ENCODE assay signal across 8 cellular contexts in genomic region chr13:81872581-81872980, GRCh38.
DNase-seq lines count a peak whose midpoint lies in the region; ATAC-seq, FAIRE-seq and TF ChIP-seq lines count a peak whose summit lies in the region.
"Had no signal": no experiment of that assay in that cellular context is flagged by ENCODE, and none has a peak within 500 bp of the region (broad histone marks: within the 10 kb centered on the region; RNA-seq: fewer than 3 reads in every experiment).

No MANE protein-coding gene starts in this region.

- H3K36me3 ChIP-seq in astrocyte (ENCODE audit: insufficient read depth, low read length), result no peaks in the 10 kb centered on the region

- no peaks in the 10 kb centered on the region for H3K79me2 ChIP-seq in astrocyte (ENCODE audit: insufficient read depth, low read length)

- no peaks in the 10 kb centered on the region for H3K4me1 ChIP-seq in astrocyte (ENCODE audit: insufficient read depth, low read length)

- H3K4me1 Mint-ChIP-seq in astrocyte (ENCODE audit: low read depth, unreplicated experiment), result peaks cover 5% of the 10 kb centered on the region
- peaks cover 23% of the 10 kb centered on the region for H3K4me1 Mint-ChIP-seq in progenitor cell of endocrine pancreas (ENCODE audit: low read depth)
- H3K4me1 Mint-ChIP-seq in activated T-cell treated with anti-CD3 and anti-CD28 coated beads, Interleukin-2, amount 50 U/mL, for 24 hours (ENCODE audit: low read depth), result no peaks in the 10 kb centered on the region

- H3K9ac ChIP-seq in astrocyte (ENCODE audit: low read length), result no peak overlapping the region

- H2AFZ ChIP-seq in astrocyte (ENCODE audit: low read depth, low read length), result no peak overlapping the region

- no peak for FAIRE-seq in astrocyte (lab: Jason Lieb, UNC)

- H4K20me1 ChIP-seq in astrocyte (ENCODE audit: insufficient read depth, low read length), result no peaks in the 10 kb centered on the region

- no peaks in the 10 kb centered on the region for H3K9me3 ChIP-seq in astrocyte (ENCODE audit: insufficient read depth, low read depth, low read length)

- no peaks in the 10 kb centered on the region for H3K27me3 ChIP-seq in astrocyte (ENCODE audit: insufficient read depth, low read length)

- H3K27ac Mint-ChIP-seq in astrocyte (ENCODE audit: unreplicated experiment) (no peak overlapping the region), progenitor cell of endocrine pancreas (no peak overlapping the region)
- H3K27ac Mint-ChIP-seq in activated T-cell treated with anti-CD3 and anti-CD28 coated beads, Interleukin-2, amount 50 U/mL, for 24 hours, result no peak overlapping the region
- H3K27ac Mint-ChIP-seq: activated naive CD8-positive, alpha-beta T cell had no signal

- no peak overlapping the region for H3K4me3 Mint-ChIP-seq in astrocyte (ENCODE audit: unreplicated experiment)
- no peak overlapping the region for H3K4me3 Mint-ChIP-seq in progenitor cell of endocrine pancreas (ENCODE audit: low read depth)
- H3K4me3 Mint-ChIP-seq in activated T-cell treated with anti-CD3 and anti-CD28 coated beads, Interleukin-2, amount 50 U/mL, for 24 hours, result no peak overlapping the region
- H3K4me3 Mint-ChIP-seq: activated naive CD8-positive, alpha-beta T cell had no signal

- no peak overlapping the region for H3K27ac ChIP-seq in astrocyte (ENCODE audit: low read depth, low read length)

- no peaks in the 10 kb centered on the region for H3K27me3 Mint-ChIP-seq in astrocyte (ENCODE audit: low read depth, unreplicated experiment)
- H3K27me3 Mint-ChIP-seq in progenitor cell of endocrine pancreas, result peaks cover 19% of the 10 kb centered on the region
- H3K27me3 Mint-ChIP-seq in activated T-cell treated with anti-CD3 and anti-CD28 coated beads, Interleukin-2, amount 50 U/mL, for 24 hours, result no peaks in the 10 kb centered on the region
- H3K27me3 Mint-ChIP-seq: activated naive CD8-positive, alpha-beta T cell had no signal

- peak; percentile 15 for TF ChIP-seq CTCF in astrocyte (IDR thresholded peaks at IDR 0.05; ENCODE audit: insufficient read depth, low read depth, low read length)
- peak; percentile 67 for TF ChIP-seq CTCF in progenitor cell of endocrine pancreas (IDR thresholded peaks at IDR 0.05; ENCODE audit: unreplicated experiment)

- no peaks in the 10 kb centered on the region for H3K36me3 Mint-ChIP-seq in astrocyte (ENCODE audit: low read depth, unreplicated experiment)
- H3K36me3 Mint-ChIP-seq in progenitor cell of endocrine pancreas (ENCODE audit: insufficient read depth), result peaks cover 4% of the 10 kb centered on the region
- H3K36me3 Mint-ChIP-seq in activated T-cell treated with anti-CD3 and anti-CD28 coated beads, Interleukin-2, amount 50 U/mL, for 24 hours (ENCODE audit: low read depth), result no peaks in the 10 kb centered on the region
- H3K36me3 Mint-ChIP-seq: activated naive CD8-positive, alpha-beta T cell had no signal

- H3K9me3 Mint-ChIP-seq in astrocyte (ENCODE audit: unreplicated experiment) (no peaks in the 10 kb centered on the region), progenitor cell of endocrine pancreas (ENCODE audit: low read depth) (peaks cover 18% of the 10 kb centered on the region)
- peaks cover 24% of the 10 kb centered on the region for H3K9me3 Mint-ChIP-seq in activated T-cell treated with anti-CD3 and anti-CD28 coated beads, Interleukin-2, amount 50 U/mL, for 24 hours

- H3K4me2 ChIP-seq in astrocyte (ENCODE audit: low read length), result no peak overlapping the region

- no peak overlapping the region for H3K4me3 ChIP-seq in astrocyte (ENCODE audit: insufficient read depth, low read depth, low read length)

- peak; percentile 3 for DNase-seq in H4 (ENCODE audit: low spot score)
- peak; percentile 4 for DNase-seq in NCI-H1436 treated with DMSO at 0.1 percent for 48 hours (lab: John Stamatoyannopoulos, UW)
- no peak for DNase-seq in astrocyte (ENCODE audit: low read depth)
- no peak for DNase-seq in progenitor cell of endocrine pancreas (ENCODE audit: low spot score, unreplicated experiment)
- DNase-seq in activated T-cell treated with anti-CD3 and anti-CD28 coated beads, Interleukin-2, amount 50 U/mL, for 24 hours, result no peak
- DNase-seq in globus pallidus (ENCODE audit: low spot score), result no peak

- ATAC-seq in HG03442 (IDR thresholded peaks at IDR 0.05; ENCODE audit: unreplicated experiment), result no peak

Comparison
In these comparisons a context has a peak if more than half of its experiments do, and no peak if none do; other contexts are left out.
1. DNase-seq: peak in H4 (single experiment) and NCI-H1436 treated with DMSO at 0.1 percent for 48 hours (single experiment); none in astrocyte (single experiment), progenitor cell of endocrine pancreas (single experiment), activated T-cell treated with anti-CD3 and anti-CD28 coated beads, Interleukin-2, amount 50 U/mL, for 24 hours (single experiment) and globus pallidus (single experiment).